Comparison of ENCODE assay signal across 1 cellular context in genomic region chr21:37193006-37193405, GRCh38.
TF ChIP-seq lines count a peak whose summit lies in the region.

No MANE protein-coding gene starts in this region.

TF ChIP-seq in WTC11, 78 proteins besides CTCF, POLR2A, EP300 and RAD21 (continued from another document):
- TF ChIP-seq ERG (CRISPR knock-in tag; IDR thresholded peaks at IDR 0.05) (no peak), PRRX2 (CRISPR knock-in tag; IDR thresholded peaks at IDR 0.05) (no peak), CREB1 (CRISPR knock-in tag; IDR thresholded peaks at IDR 0.05) (no peak), ZNF121 (CRISPR knock-in tag; IDR thresholded peaks at IDR 0.05) (no peak), ZNF281 (CRISPR knock-in tag; IDR thresholded peaks at IDR 0.05) (no peak)
TF ChIP-seq in WTC11: peak in this region for 0.
